ENCODE assay signal across 38 cellular contexts in the genomic region with DNA sequence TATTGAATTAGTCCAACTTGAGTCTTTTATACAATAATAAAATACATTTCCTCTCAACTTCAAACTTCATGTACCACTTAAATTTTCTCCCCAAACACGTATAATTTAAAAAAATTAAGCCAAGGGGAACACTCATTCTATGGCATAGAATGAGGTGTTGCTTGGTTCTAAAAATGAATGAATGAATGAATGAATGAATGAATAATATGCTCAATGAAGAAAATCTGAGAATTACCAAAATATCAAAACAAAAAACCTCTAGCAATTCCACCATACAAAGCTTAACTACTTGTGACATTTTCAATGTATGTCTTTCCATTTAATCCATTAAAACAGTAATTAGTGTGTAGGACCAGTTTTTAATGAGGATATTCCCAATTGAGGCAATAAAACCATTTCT.
"Had no signal": no experiment of that assay in that cellular context is flagged by ENCODE, and none has a peak within 500 bp of the region (broad histone marks: within the 10 kb centered on the region; RNA-seq: fewer than 3 reads in every experiment).

No MANE protein-coding gene starts in this region.

- H3K4me1 ChIP-seq: adrenal gland, body of pancreas, breast epithelium had no signal

- H3K27ac ChIP-seq: adrenal gland, body of pancreas, brain microvascular endothelial cell, breast epithelium, VCaP had no signal

- H3K4me3 Mint-ChIP-seq: activated CD4-positive, alpha-beta memory T cell treated with anti-CD3 and anti-CD28 coated beads for 36 hours; activated CD4-positive, alpha-beta T cell treated with anti-CD3 and anti-CD28 coated beads for 36 hours; activated CD8-positive, alpha-beta T cell treated with anti-CD3 and anti-CD28 coated beads for 36 hours; activated naive CD4-positive, alpha-beta T cell treated with anti-CD3 and anti-CD28 coated beads for 36 hours; activated naive CD8-positive, alpha-beta T cell treated with anti-CD3 and anti-CD28 coated beads for 36 hours; activated T-cell treated with anti-CD3 and anti-CD28 coated beads, Interleukin-2, amount 50 U/mL, for 4 hours; activated T-cell treated with anti-CD3 and anti-CD28 coated beads, Interleukin-2, amount 50 U/mL, for 72 hours; activated T-helper 1 cell treated with anti-CD3 and anti-CD28 coated beads, Interleukin-12 subunit alpha, Interleukin-12 subunit beta, Interleukin-2, Interleukin-4 antibody, amounts not matched to agents 30 ng/mL and 10 ng/mL and 1 ng/mL, durations not matched to agents 14 hours and 24 hours and 36 hours; activated T-helper 17 cell treated with anti-CD3 and anti-CD28 coated beads, Interleukin-2, amount 50 U/mL, for 72 hours; T-helper 1 cell treated with Interleukin-12 subunit alpha and Interleukin-12 subunit beta and Interleukin-4 antibody, amounts not matched to agents 30 μg/mL and 1 μg/mL, for 36 hours; T-helper 2 cell treated with Interferon-gamma antibody and Interleukin-4, amounts not matched to agents 5 μg/mL and 100 μg/mL, for 36 hours had no signal

- H3K9me3 Mint-ChIP-seq: activated CD4-positive, alpha-beta memory T cell treated with anti-CD3 and anti-CD28 coated beads for 36 hours; activated CD8-positive, alpha-beta T cell treated with anti-CD3 and anti-CD28 coated beads for 36 hours; activated naive CD4-positive, alpha-beta T cell treated with anti-CD3 and anti-CD28 coated beads for 36 hours; activated naive CD8-positive, alpha-beta T cell treated with anti-CD3 and anti-CD28 coated beads for 36 hours; activated T-cell treated with anti-CD3 and anti-CD28 coated beads, Interleukin-2, amount 50 U/mL, for 4 hours; activated T-helper 1 cell treated with anti-CD3 and anti-CD28 coated beads, Interleukin-12 subunit alpha, Interleukin-12 subunit beta, Interleukin-2, Interleukin-4 antibody, amounts not matched to agents 30 ng/mL and 10 ng/mL and 1 ng/mL, durations not matched to agents 14 hours and 24 hours and 36 hours; activated T-helper 17 cell treated with anti-CD3 and anti-CD28 coated beads, Interleukin-2, amount 50 U/mL, for 72 hours; T-helper 1 cell treated with Interleukin-12 subunit alpha and Interleukin-12 subunit beta and Interleukin-4 antibody, amounts not matched to agents 30 μg/mL and 1 μg/mL, for 36 hours; T-helper 2 cell treated with Interferon-gamma antibody and Interleukin-4, amounts not matched to agents 5 μg/mL and 100 μg/mL, for 36 hours had no signal

- H3K27me3 Mint-ChIP-seq: activated CD4-positive, alpha-beta memory T cell treated with anti-CD3 and anti-CD28 coated beads for 36 hours; activated CD4-positive, alpha-beta T cell treated with anti-CD3 and anti-CD28 coated beads for 36 hours; activated CD8-positive, alpha-beta T cell treated with anti-CD3 and anti-CD28 coated beads for 36 hours; activated naive CD8-positive, alpha-beta T cell treated with anti-CD3 and anti-CD28 coated beads for 36 hours; activated T-helper 17 cell treated with anti-CD3 and anti-CD28 coated beads, Interleukin-2, amount 50 U/mL, for 72 hours had no signal

- H3K27ac Mint-ChIP-seq: activated CD4-positive, alpha-beta memory T cell treated with anti-CD3 and anti-CD28 coated beads for 36 hours; activated CD4-positive, alpha-beta T cell treated with anti-CD3 and anti-CD28 coated beads for 36 hours; activated CD8-positive, alpha-beta T cell treated with anti-CD3 and anti-CD28 coated beads for 36 hours; activated naive CD4-positive, alpha-beta T cell treated with anti-CD3 and anti-CD28 coated beads for 36 hours; activated naive CD4-positive, alpha-beta T cell treated with anti-CD3 and anti-CD28 coated beads, Interleukin-2, amount 50 U/mL, for 72 hours; activated naive CD8-positive, alpha-beta T cell treated with anti-CD3 and anti-CD28 coated beads for 36 hours; activated T-cell treated with anti-CD3 and anti-CD28 coated beads, Interleukin-2, amount 50 U/mL, for 72 hours; activated T-helper 1 cell treated with anti-CD3 and anti-CD28 coated beads, Interleukin-12 subunit alpha, Interleukin-12 subunit beta, Interleukin-2, Interleukin-4 antibody, amounts not matched to agents 30 ng/mL and 10 ng/mL and 1 ng/mL, durations not matched to agents 14 hours and 24 hours and 36 hours; activated T-helper 17 cell treated with anti-CD3 and anti-CD28 coated beads, Interleukin-2, amount 50 U/mL, for 72 hours; T-helper 1 cell treated with Interleukin-12 subunit alpha and Interleukin-12 subunit beta and Interleukin-4 antibody, amounts not matched to agents 30 μg/mL and 1 μg/mL, for 36 hours; T-helper 2 cell treated with Interferon-gamma antibody and Interleukin-4, amounts not matched to agents 5 μg/mL and 100 μg/mL, for 36 hours had no signal

- H3K9me3 ChIP-seq: adrenal gland, body of pancreas, breast epithelium had no signal

- H3K4me1 Mint-ChIP-seq: activated CD4-positive, alpha-beta T cell treated with anti-CD3 and anti-CD28 coated beads for 36 hours had no signal

- DNase-seq: activated CD4-positive, alpha-beta memory T cell treated with anti-CD3 and anti-CD28 coated beads for 36 hours; activated CD4-positive, alpha-beta T cell treated with anti-CD3 and anti-CD28 coated beads for 1 hour; activated CD4-positive, alpha-beta T cell treated with anti-CD3 and anti-CD28 coated beads for 36 hours; activated CD4-positive, alpha-beta T cell treated with anti-CD3 and anti-CD28 coated beads for 48 hours; activated CD4-positive, alpha-beta T cell treated with anti-CD3 and anti-CD28 coated beads, Interleukin-2, amount 50 U/mL, for 1 hour; activated CD4-positive, alpha-beta T cell treated with anti-CD3 and anti-CD28 coated beads, Interleukin-2, amount 50 U/mL, for 4 hours; activated CD4-positive, CD25-positive, alpha-beta regulatory T cell; activated CD8-positive, alpha-beta memory T cell treated with anti-CD3 and anti-CD28 coated beads, Interleukin-2, amount 50 U/mL, for 4 hours; activated CD8-positive, alpha-beta T cell treated with anti-CD3 and anti-CD28 coated beads for 36 hours; activated effector memory CD4-positive, alpha-beta T cell treated with anti-CD3 and anti-CD28 coated beads, Interleukin-2, amount 50 U/mL, for 16 hours; activated gamma-delta T cell treated with Interleukin-2 at 50 U/mL for 16 hours; activated naive CD4-positive, alpha-beta T cell; activated naive CD4-positive, alpha-beta T cell treated with anti-CD3 and anti-CD28 coated beads for 36 hours; activated naive CD4-positive, alpha-beta T cell treated with anti-CD3 and anti-CD28 coated beads, Interleukin-2, amount 50 U/mL, for 16 hours; activated naive CD8-positive, alpha-beta T cell treated with anti-CD3 and anti-CD28 coated beads for 36 hours; activated T-cell treated with anti-CD3 and anti-CD28 coated beads for 4 hours; activated T-cell treated with anti-CD3 and anti-CD28 coated beads, Interleukin-2, amount 50 U/mL, for 1 hour; activated T-cell treated with anti-CD3 and anti-CD28 coated beads, Interleukin-2, amount 50 U/mL, for 4 hours; activated T-cell treated with anti-CD3 and anti-CD28 coated beads, Interleukin-2, amount 50 U/mL, for 72 hours; adrenal gland; amniotic stem cell; aorta; body of pancreas; brain microvascular endothelial cell; central memory CD4-positive, alpha-beta T cell; T-helper 2 cell; T-helper 9 cell had no signal

- H3K36me3 Mint-ChIP-seq: activated CD4-positive, alpha-beta memory T cell treated with anti-CD3 and anti-CD28 coated beads for 36 hours; activated naive CD4-positive, alpha-beta T cell treated with anti-CD3 and anti-CD28 coated beads, Interleukin-2, amount 50 U/mL, for 72 hours; activated naive CD8-positive, alpha-beta T cell treated with anti-CD3 and anti-CD28 coated beads for 36 hours had no signal

- FAIRE-seq: astrocyte, colon, TTC549 had no signal

- H3K36me3 ChIP-seq: adrenal gland, brain microvascular endothelial cell, breast epithelium had no signal

- ATAC-seq: activated CD4-positive, alpha-beta T cell treated with anti-CD3 and anti-CD28 coated beads for 36 hours; activated CD4-positive, CD25-positive, alpha-beta regulatory T cell treated with anti-CD3 and anti-CD28 coated beads, Interleukin-2, amount 50 U/mL, for 24 hours; activated CD8-positive, alpha-beta T cell treated with anti-CD3 and anti-CD28 coated beads for 36 hours; activated T-cell treated with anti-CD3 and anti-CD28 coated beads, Interleukin-2, amount 50 U/mL, for 4 hours; activated T-cell treated with anti-CD3 and anti-CD28 coated beads, Interleukin-2, amount 50 U/mL, for 72 hours; activated T-helper 17 cell treated with anti-CD3 and anti-CD28 coated beads, Interleukin-2, amount 50 U/mL, for 72 hours; body of pancreas had no signal

- H3K4me3 ChIP-seq: adrenal gland, body of pancreas, breast epithelium had no signal

- H3K27me3 ChIP-seq: adrenal gland, body of pancreas, brain microvascular endothelial cell, breast epithelium had no signal
